In genomic region chr2:158102446-158102845, GRCh38 we compare ENCODE assay signal across 1 cellular context.
TF ChIP-seq lines count a peak whose summit lies in the region.

No MANE protein-coding gene starts in this region.

TF ChIP-seq in WTC11, 78 proteins besides CTCF, POLR2A, EP300 and RAD21 (continued from another document):
- TF ChIP-seq, protein P1, sequence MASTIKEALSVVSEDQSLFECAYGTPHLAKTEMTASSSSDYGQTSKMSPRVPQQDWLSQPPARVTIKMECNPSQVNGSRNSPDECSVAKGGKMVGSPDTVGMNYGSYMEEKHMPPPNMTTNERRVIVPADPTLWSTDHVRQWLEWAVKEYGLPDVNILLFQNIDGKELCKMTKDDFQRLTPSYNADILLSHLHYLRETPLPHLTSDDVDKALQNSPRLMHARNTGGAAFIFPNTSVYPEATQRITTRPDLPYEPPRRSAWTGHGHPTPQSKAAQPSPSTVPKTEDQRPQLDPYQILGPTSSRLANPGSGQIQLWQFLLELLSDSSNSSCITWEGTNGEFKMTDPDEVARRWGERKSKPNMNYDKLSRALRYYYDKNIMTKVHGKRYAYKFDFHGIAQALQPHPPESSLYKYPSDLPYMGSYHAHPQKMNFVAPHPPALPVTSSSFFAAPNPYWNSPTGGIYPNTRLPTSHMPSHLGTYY (CRISPR knock-in tag; IDR thresholded peaks at IDR 0.05), result no peak
- TF ChIP-seq ZNF423 (CRISPR knock-in tag; IDR thresholded peaks at IDR 0.05) (no peak), HMGA2 (CRISPR knock-in tag; IDR thresholded peaks at IDR 0.05) (no peak), AR (CRISPR knock-in tag; IDR thresholded peaks at IDR 0.05) (no peak), JAZF1 (CRISPR knock-in tag; IDR thresholded peaks at IDR 0.05) (no peak)
- TF ChIP-seq, protein P2, sequence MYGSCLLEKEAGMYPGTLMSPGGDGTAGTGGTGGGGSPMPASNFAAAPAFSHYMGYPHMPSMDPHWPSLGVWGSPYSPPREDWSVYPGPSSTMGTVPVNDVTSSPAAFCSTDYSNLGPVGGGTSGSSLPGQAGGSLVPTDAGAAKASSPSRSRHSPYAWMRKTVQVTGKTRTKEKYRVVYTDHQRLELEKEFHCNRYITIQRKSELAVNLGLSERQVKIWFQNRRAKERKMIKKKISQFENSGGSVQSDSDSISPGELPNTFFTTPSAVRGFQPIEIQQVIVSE (CRISPR knock-in tag; IDR thresholded peaks at IDR 0.05; ENCODE audit: borderline replicate concordance), result no peak
- TF ChIP-seq, protein P3, sequence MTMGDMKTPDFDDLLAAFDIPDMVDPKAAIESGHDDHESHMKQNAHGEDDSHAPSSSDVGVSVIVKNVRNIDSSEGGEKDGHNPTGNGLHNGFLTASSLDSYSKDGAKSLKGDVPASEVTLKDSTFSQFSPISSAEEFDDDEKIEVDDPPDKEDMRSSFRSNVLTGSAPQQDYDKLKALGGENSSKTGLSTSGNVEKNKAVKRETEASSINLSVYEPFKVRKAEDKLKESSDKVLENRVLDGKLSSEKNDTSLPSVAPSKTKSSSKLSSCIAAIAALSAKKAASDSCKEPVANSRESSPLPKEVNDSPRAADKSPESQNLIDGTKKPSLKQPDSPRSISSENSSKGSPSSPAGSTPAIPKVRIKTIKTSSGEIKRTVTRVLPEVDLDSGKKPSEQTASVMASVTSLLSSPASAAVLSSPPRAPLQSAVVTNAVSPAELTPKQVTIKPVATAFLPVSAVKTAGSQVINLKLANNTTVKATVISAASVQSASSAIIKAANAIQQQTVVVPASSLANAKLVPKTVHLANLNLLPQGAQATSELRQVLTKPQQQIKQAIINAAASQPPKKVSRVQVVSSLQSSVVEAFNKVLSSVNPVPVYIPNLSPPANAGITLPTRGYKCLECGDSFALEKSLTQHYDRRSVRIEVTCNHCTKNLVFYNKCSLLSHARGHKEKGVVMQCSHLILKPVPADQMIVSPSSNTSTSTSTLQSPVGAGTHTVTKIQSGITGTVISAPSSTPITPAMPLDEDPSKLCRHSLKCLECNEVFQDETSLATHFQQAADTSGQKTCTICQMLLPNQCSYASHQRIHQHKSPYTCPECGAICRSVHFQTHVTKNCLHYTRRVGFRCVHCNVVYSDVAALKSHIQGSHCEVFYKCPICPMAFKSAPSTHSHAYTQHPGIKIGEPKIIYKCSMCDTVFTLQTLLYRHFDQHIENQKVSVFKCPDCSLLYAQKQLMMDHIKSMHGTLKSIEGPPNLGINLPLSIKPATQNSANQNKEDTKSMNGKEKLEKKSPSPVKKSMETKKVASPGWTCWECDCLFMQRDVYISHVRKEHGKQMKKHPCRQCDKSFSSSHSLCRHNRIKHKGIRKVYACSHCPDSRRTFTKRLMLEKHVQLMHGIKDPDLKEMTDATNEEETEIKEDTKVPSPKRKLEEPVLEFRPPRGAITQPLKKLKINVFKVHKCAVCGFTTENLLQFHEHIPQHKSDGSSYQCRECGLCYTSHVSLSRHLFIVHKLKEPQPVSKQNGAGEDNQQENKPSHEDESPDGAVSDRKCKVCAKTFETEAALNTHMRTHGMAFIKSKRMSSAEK (CRISPR knock-in tag; IDR thresholded peaks at IDR 0.05; ENCODE audit: borderline replicate concordance), result no peak
